Comparison of ENCODE assay signal across 14 cellular contexts in the genomic region with DNA sequence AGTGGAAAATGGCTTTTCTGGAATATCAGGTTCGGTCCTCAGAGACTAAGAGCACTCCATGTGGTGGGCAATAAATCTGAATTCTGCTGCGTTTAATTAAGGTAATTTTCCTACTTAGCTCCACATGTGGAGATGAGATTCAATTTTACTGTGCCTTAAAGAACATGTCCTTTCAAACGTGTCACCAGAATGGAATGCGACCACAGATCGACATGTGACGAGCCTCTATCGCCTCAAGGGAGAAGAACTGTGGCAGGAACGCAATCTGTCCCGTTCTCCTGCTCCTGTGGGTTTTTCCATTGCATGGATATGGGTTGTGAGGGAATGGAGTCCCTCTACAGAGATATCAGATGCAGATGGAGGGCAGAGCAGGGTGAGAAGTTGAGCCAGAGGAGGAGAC.
DNase-seq lines count a peak whose midpoint lies in the region; TF ChIP-seq lines count a peak whose summit lies in the region.
"Had no signal": no experiment of that assay in that cellular context is flagged by ENCODE, and none has a peak within 500 bp of the region (broad histone marks: within the 10 kb centered on the region; RNA-seq: fewer than 3 reads in every experiment).

No MANE protein-coding gene starts in this region.

- no peaks in the 10 kb centered on the region for H3K27me3 ChIP-seq in uterus

- peak; percentile 70 for DNase-seq in Daoy (ENCODE audit: low read depth)
- DNase-seq in LoVo (ENCODE audit: low spot score), result peak; percentile 37
- DNase-seq in choroid plexus epithelial cell (ENCODE audit: low read depth), result peak; percentile 51
- peak; percentile 47 for DNase-seq in left kidney (ENCODE audit: low read depth, low spot score)
- no peak for DNase-seq in RKO (ENCODE audit: low spot score)
- DNase-seq in NCI-H2029 (lab: John Stamatoyannopoulos, UW), result no peak
- no peak for DNase-seq in uterus
- DNase-seq in activated effector memory CD4-positive, alpha-beta T cell treated with Interleukin-2 at 50 U/mL for 16 hours, result no peak
- DNase-seq: activated CD4-positive, alpha-beta memory T cell treated with anti-CD3 and anti-CD28 coated beads, Interleukin-2, amount 10 ng/mL, durations not matched to agents 7 days and 5 days; CD4-positive, CD25-positive, alpha-beta regulatory T cell; effector CD4-positive, alpha-beta T cell; NCI-H1436 treated with DMSO at 0.1 percent for 48 hours; stimulated activated CD4-positive, alpha-beta T cell treated with anti-CD3 and anti-CD28 coated beads, Interleukin-4, amount 100 ng/mL, for 1 hour; stimulated activated naive CD8-positive, alpha-beta T cell treated with anti-CD3 and anti-CD28 coated beads, Interleukin-15, Interleukin-2, amounts not matched to agents 100 U/mL and 50 U/mL, for 24 hours had no signal

- TF ChIP-seq POLR2A in uterus (IDR thresholded peaks at IDR 0.05), result no peak

- no peaks in the 10 kb centered on the region for H3K36me3 ChIP-seq in uterus

- H3K9me3 ChIP-seq in uterus, result no peaks in the 10 kb centered on the region

- no peak overlapping the region for H3K27ac ChIP-seq in uterus

- TF ChIP-seq CTCF in choroid plexus epithelial cell (conservative IDR thresholded peaks at IDR 0.05; ENCODE audit: low read depth, low read length), result no peak
- TF ChIP-seq CTCF in uterus (IDR thresholded peaks at IDR 0.05), result no peak

- no peaks in the 10 kb centered on the region for H3K4me1 ChIP-seq in uterus

- no peak overlapping the region for H3K4me3 ChIP-seq in choroid plexus epithelial cell (ENCODE audit: low read depth, low read length)
- no peak overlapping the region for H3K4me3 ChIP-seq in uterus

- intact Hi-C loops in uterus (cut with DNase I; ENCODE audit: low total_unique reads), result no loop called here

Comparison
In these comparisons a context has a peak if more than half of its experiments do, and no peak if none do; other contexts are left out.
1. DNase-seq: peak in Daoy (single experiment), LoVo (single experiment), choroid plexus epithelial cell (single experiment) and left kidney (single experiment); none in RKO (single experiment), NCI-H2029 (single experiment), uterus (0 of 2) and activated effector memory CD4-positive, alpha-beta T cell treated with Interleukin-2 at 50 U/mL for 16 hours (single experiment).